18 cellular contexts compared by ENCODE assay signal in genomic region chr7:106538638-106539037, GRCh38.
DNase-seq lines count a peak whose midpoint lies in the region; ATAC-seq, FAIRE-seq and TF ChIP-seq lines count a peak whose summit lies in the region.
"Had no signal": no experiment of that assay in that cellular context is flagged by ENCODE, and none has a peak within 500 bp of the region (broad histone marks: within the 10 kb centered on the region; RNA-seq: fewer than 3 reads in every experiment).

No MANE protein-coding gene starts in this region.

- peaks cover 38% of the 10 kb centered on the region for H3K4me1 ChIP-seq in skeletal muscle satellite cell (ENCODE audit: control insufficient read depth, insufficient read depth, low read length)

- H3K27ac Mint-ChIP-seq in HFFc6: peak overlapping the region; percentile 30; the same call in 1 of the 2 replicates
- H3K27ac Mint-ChIP-seq in glutamatergic neuron (ENCODE audit: unreplicated experiment): no peak overlapping the region
- H3K27ac Mint-ChIP-seq: H9 had no signal

- no peak overlapping the region for H3K9ac ChIP-seq in skeletal muscle satellite cell (ENCODE audit: low read depth, low read length)

- H3K9me3 Mint-ChIP-seq in HFFc6 (no peaks in the 10 kb centered on the region), glutamatergic neuron (ENCODE audit: unreplicated experiment) (peaks cover 4% of the 10 kb centered on the region)
- H3K9me3 Mint-ChIP-seq: H9 had no signal

- TF ChIP-seq CTCF in HFFc6 (IDR thresholded peaks at IDR 0.05) (no peak), cardiac fibroblast (IDR thresholded peaks at IDR 0.05; ENCODE audit: low read depth, low read length) (no peak), glutamatergic neuron (IDR thresholded peaks at IDR 0.05; ENCODE audit: partially characterized antibody, unreplicated experiment) (no peak)

- H3K4me2 ChIP-seq in skeletal muscle satellite cell (ENCODE audit: low read length): peak overlapping the region; percentile 3

- H3K4me1 Mint-ChIP-seq in HFFc6 (ENCODE audit: low read depth): peaks cover 62% of the 10 kb centered on the region
- peaks cover 13% of the 10 kb centered on the region for H3K4me1 Mint-ChIP-seq in glutamatergic neuron (ENCODE audit: low read depth, unreplicated experiment)

- H3K27me3 Mint-ChIP-seq in HFFc6 (ENCODE audit: insufficient read depth): peaks cover 1% of the 10 kb centered on the region; the same call in 1 of the 2 replicates
- no peaks in the 10 kb centered on the region for H3K27me3 Mint-ChIP-seq in glutamatergic neuron (ENCODE audit: unreplicated experiment)

- H3K4me3 ChIP-seq in cardiac fibroblast (replicated peaks in 1 of 2; ENCODE audit: low read depth in 2 of 2, low read length in 2 of 2): no peak overlapping the region
- no peak overlapping the region for H3K4me3 ChIP-seq in skeletal muscle satellite cell (ENCODE audit: low read length)

- no peak for ATAC-seq in GM19467 (IDR thresholded peaks at IDR 0.05; ENCODE audit: unreplicated experiment)
- ATAC-seq: PC-3 had no signal

- FAIRE-seq in frontal cortex (lab: Jason Lieb, UNC): no peak
- FAIRE-seq: D721Med had no signal

- intact Hi-C loops in posterior vena cava (cut with DNase I): no loop called here

- H3K4me3 Mint-ChIP-seq in HFFc6 (no peak overlapping the region), glutamatergic neuron (ENCODE audit: unreplicated experiment) (no peak overlapping the region)
- H3K4me3 Mint-ChIP-seq: H9 had no signal

- no peak for DNase-seq in HFFc6
- DNase-seq in cardiac fibroblast (ENCODE audit: low read depth in 2 of 2): peak; percentile 46 to 84
- peak; percentile 21 for DNase-seq in iris pigment epithelial cell (ENCODE audit: low read depth)
- no peak for DNase-seq in glutamatergic neuron
- no peak for DNase-seq in frontal cortex (ENCODE audit: low spot score in 2 of 2)
- no peak for DNase-seq in posterior vena cava (ENCODE audit: low spot score)
- DNase-seq: AML-193, H9, Karpas-422, NCI-H1048, NCI-H1436, NCI-H345, NCI-H526, PC-3, SIG-M5 had no signal

- H3K36me3 ChIP-seq in skeletal muscle satellite cell (ENCODE audit: insufficient read depth, low read length): no peaks in the 10 kb centered on the region

- H3K36me3 Mint-ChIP-seq in HFFc6 (ENCODE audit: low read depth): peaks cover 11% of the 10 kb centered on the region
- peaks cover 6% of the 10 kb centered on the region for H3K36me3 Mint-ChIP-seq in glutamatergic neuron (ENCODE audit: unreplicated experiment)

- H3K9me3 ChIP-seq in skeletal muscle satellite cell (replicated peaks; ENCODE audit: low read length): no peaks in the 10 kb centered on the region

- H3K27me3 ChIP-seq in skeletal muscle satellite cell (ENCODE audit: control insufficient read depth, insufficient read depth, low read length): no peaks in the 10 kb centered on the region

Comparison
In these comparisons a context has a peak if more than half of its experiments do, and no peak if none do; other contexts are left out.
1. DNase-seq: peak in cardiac fibroblast (2 of 2) and iris pigment epithelial cell (single experiment); none in HFFc6 (single experiment), glutamatergic neuron (single experiment), frontal cortex (0 of 2) and posterior vena cava (single experiment).